In the genomic region with DNA sequence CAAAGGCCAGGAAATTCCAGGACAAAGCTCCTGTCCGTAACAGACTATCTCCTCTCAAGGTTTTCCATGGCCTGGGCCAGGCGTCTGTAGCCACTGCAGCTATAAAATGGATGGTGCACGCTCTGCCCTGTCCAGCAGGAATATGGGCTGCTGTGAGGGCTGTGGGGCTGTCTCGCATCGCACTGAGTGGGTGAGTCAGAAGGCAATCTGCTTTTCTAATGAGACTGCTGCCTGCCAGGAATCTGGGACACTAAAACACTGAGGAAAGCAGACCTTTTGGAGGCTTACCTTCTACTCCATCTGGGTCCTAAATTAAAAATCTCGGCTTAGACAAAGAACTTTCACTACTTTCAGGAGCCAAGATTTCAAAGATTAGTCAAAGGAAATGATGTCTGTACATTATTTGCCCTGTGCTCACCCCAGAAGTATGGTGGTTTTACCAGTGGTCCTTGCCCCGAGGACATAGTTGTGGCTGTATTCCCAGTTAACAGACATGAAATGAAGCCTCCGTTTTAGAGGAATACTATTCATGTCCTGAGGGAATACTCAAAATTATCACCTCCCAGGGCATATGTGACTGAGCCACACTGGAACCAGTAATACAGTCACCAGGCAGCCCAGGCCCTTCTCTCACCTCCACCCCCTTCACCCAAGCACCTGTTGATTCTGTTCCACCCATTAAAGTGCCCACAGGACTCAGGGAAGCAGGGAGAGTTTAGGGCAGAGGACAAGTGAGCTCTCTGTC, we compare ENCODE assay signal across 9 cellular contexts. TPM values are rescaled to one million over a fixed set of nuclear protein-coding genes. Genes with fewer than 3 reads are reported as not detected.
DNase-seq lines count a peak whose midpoint lies in the region; ATAC-seq and TF ChIP-seq lines count a peak whose summit lies in the region.
"Had no signal": no experiment of that assay in that cellular context is flagged by ENCODE, and none has a peak within 500 bp of the region (broad histone marks: within the 10 kb centered on the region; RNA-seq: fewer than 3 reads in every experiment).

No MANE protein-coding gene starts in this region.

- H3K4me3 ChIP-seq in retinal pigment epithelial cell (ENCODE audit: low read length), result no peak overlapping the region
- H3K4me3 ChIP-seq: thyroid gland had no signal

- ATAC-seq in left cardiac atrium (peak; percentile 35 to 73), GM21786 (IDR thresholded peaks at IDR 0.05; ENCODE audit: unreplicated experiment) (no peak), HG02981 (IDR thresholded peaks at IDR 0.05; ENCODE audit: unreplicated experiment) (no peak), HG03432 (IDR thresholded peaks at IDR 0.05; ENCODE audit: unreplicated experiment) (no peak), GM21717 (IDR thresholded peaks at IDR 0.05; ENCODE audit: unreplicated experiment) (no peak)

- TF ChIP-seq CTCF in retinal pigment epithelial cell (conservative IDR thresholded peaks at IDR 0.05; ENCODE audit: low read depth, low read length), result no peak

- intact Hi-C loops in left cardiac atrium (cut with DNase I), result loop anchor here in 1 of 2 donors (10.0 kb wide), 1 partner anchor 72 kb away; a partner anchor contains a TSS

- peak; percentile 90 for DNase-seq in ELR (ENCODE audit: low read depth)
- peak in 44 of 58 donors; percentile 4 to 73 (median 26) for DNase-seq in anterior cingulate cortex (lab: John Stamatoyannopoulos, UW)
- DNase-seq in left cardiac atrium, result peak; percentile 74
- peak; percentile 55 for DNase-seq in retinal pigment epithelial cell (ENCODE audit: low read depth)
- DNase-seq: thyroid gland had no signal

RNA-seq across cellular contexts. Expression of a gene that starts 56.4 kb away (rescaled TPM):
- 10 to 100 TPM; 49.1 to 54.7 TPM for total RNA-seq in left cardiac atrium

Comparison
In these comparisons a context has a peak if more than half of its experiments do, and no peak if none do; other contexts are left out.
1. DNase-seq: peak in every context shown above with its lines; median percentile 90 in ELR; 74 in left cardiac atrium; 55 in retinal pigment epithelial cell; 26 in anterior cingulate cortex.
2. ATAC-seq: peak in left cardiac atrium (2 of 2); none in GM21786 (single experiment), HG02981 (single experiment), HG03432 (single experiment) and GM21717 (single experiment).